Comparison of ENCODE assay signal across 17 cellular contexts in the genomic region with DNA sequence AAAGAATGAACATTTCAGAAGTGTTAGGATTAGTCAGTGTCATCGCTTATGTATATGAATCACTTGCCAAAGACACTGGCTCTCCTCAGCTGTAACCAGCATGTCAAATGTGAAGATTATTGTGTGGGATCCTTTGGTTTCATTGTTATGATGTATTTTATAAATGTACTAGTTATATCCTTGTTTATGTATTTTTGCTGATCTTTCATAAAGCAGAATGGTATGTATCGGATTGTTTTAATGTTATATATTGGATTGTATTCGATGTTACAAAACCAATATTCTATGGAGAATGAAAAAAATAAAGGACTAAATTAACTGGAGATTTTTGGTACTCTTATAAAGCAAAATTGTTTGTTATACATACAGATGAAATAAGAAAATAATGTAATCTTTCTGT. TPM values are rescaled to one million over a fixed set of nuclear protein-coding genes. Genes with fewer than 3 reads are reported as not detected.
DNase-seq lines count a peak whose midpoint lies in the region; ATAC-seq and FAIRE-seq lines count a peak whose summit lies in the region.
"Had no signal": no experiment of that assay in that cellular context is flagged by ENCODE, and none has a peak within 500 bp of the region (broad histone marks: within the 10 kb centered on the region; RNA-seq: fewer than 3 reads in every experiment).

No MANE protein-coding gene starts in this region.

- ATAC-seq in GM19023 (IDR thresholded peaks at IDR 0.05; ENCODE audit: unreplicated experiment): no peak
- ATAC-seq: CD8-positive, alpha-beta T cell; GM12878; GM23338; HCT116 had no signal

- FAIRE-seq in A204.1 (lab: Jason Lieb, UNC) (peak; percentile 23), G401.6 (lab: Jason Lieb, UNC) (peak; percentile 28), frontal cortex (lab: Jason Lieb, UNC) (peak; percentile 37)
- FAIRE-seq: GM12878 had no signal

- no peak for DNase-seq in frontal cortex (ENCODE audit: low spot score in 2 of 2)
- no peak for DNase-seq in NOMO-1 treated with DMSO at 0.1 percent for 48 hours (lab: John Stamatoyannopoulos, UW; ENCODE audit: unreplicated experiment)
- no peak for DNase-seq in NCI-H2171 (lab: John Stamatoyannopoulos, UW)
- DNase-seq: 8988T; Caco-2; CD4-positive, CD25-positive, alpha-beta regulatory T cell; CD8-positive, alpha-beta T cell; DMS153; DND-41; GDM1; H9 had no signal

RNA-seq across cellular contexts. Expression of a gene that starts 49.2 kb away (rescaled TPM):
- total RNA-seq in frontal cortex: 14.3 TPM

RNA-seq across cellular contexts. Expression of a gene that starts 49.4 kb away (rescaled TPM):
- total RNA-seq in frontal cortex: 9.8 TPM
